In genomic region chr6:7165002-7165735, GRCh38 we compare ENCODE assay signal across 11 cellular contexts. TPM values are rescaled to one million over a fixed set of nuclear protein-coding genes. Genes with fewer than 3 reads are reported as not detected.
A peak's percentile ranks its signal among the peaks of the same experiment; 100 is the strongest.
DNase-seq lines count a peak whose midpoint lies in the region; ATAC-seq and TF ChIP-seq lines count a peak whose summit lies in the region.
"Had no signal": no experiment of that assay in that cellular context is flagged by ENCODE, and none has a peak within 500 bp of the region (broad histone marks: within the 10 kb centered on the region; RNA-seq: fewer than 3 reads in every experiment).

No MANE protein-coding gene starts in this region.

- POLR2A ChIA-PET in A673 (lab: Charles Lee; ENCODE audit: low non-redundant PET) = interaction anchor here (0.6 kb wide), 1 partner anchor 121 kb away, joined by 3 read pairs; no protein-coding TSS in a partner anchor

- H3K9me3 ChIP-seq in A673 (ENCODE audit: low read depth, low read length, poor library complexity, severe bottlenecking) (no peaks in the 10 kb centered on the region), HUES48 (ENCODE audit: control insufficient read depth, insufficient read depth, low read length) (no peaks in the 10 kb centered on the region), mucosa of rectum (ENCODE audit: control insufficient read depth in 2 of 2, low read length in 2 of 2) (no peaks in the 10 kb centered on the region)
- H3K9me3 ChIP-seq: HAP-1 had no signal

- intact Hi-C loops in A673 (cut with micrococcal nuclease; ENCODE audit: unreplicated experiment) = no loop called here

- H3K4me3 ChIP-seq in A673 (ENCODE audit: low read depth, low read length, poor library complexity, severe bottlenecking) (no peak overlapping the region), HUES48 (ENCODE audit: low read depth, low read length) (no peak overlapping the region), choroid plexus epithelial cell (ENCODE audit: low read depth, low read length) (no peak overlapping the region), mucosa of rectum (ENCODE audit: low read length in 2 of 2) (no peak overlapping the region)
- H3K4me3 ChIP-seq: HAP-1 had no signal

- no peak overlapping the region for H3K9ac ChIP-seq in HUES48 (ENCODE audit: low read depth, low read length)
- no peak overlapping the region for H3K9ac ChIP-seq in mucosa of rectum (ENCODE audit: low read depth in 1 of 2, low read length in 2 of 2)

- CTCF ChIA-PET in A673 (lab: Charles Lee) = no interaction called here

- no TSS peak for BruUV-seq in A673 (replicated peaks; lab: Mats Ljungman, UMichigan)

- no peak for DNase-seq in A673 (ENCODE audit: low spot score)
- DNase-seq in choroid plexus epithelial cell (ENCODE audit: low read depth) = peak; percentile 87
- DNase-seq in NCI-H1694 treated with DMSO at 0.1 percent for 48 hours (lab: John Stamatoyannopoulos, UW) = no peak
- no peak for DNase-seq in NCI-H2081 treated with DMSO at 0.1 percent for 48 hours (lab: John Stamatoyannopoulos, UW)
- DNase-seq: activated effector memory CD4-positive, alpha-beta T cell treated with anti-CD3 and anti-CD28 coated beads, Interleukin-2, amount 50 U/mL, for 16 hours; substantia nigra had no signal

- TF ChIP-seq CTCF in A673 (conservative IDR thresholded peaks at IDR 0.05; ENCODE audit: low read depth, low read length) (no peak), choroid plexus epithelial cell (conservative IDR thresholded peaks at IDR 0.05; ENCODE audit: low read depth, low read length) (peak; percentile 2)

- H3K36me3 ChIP-seq in A673 (ENCODE audit: insufficient read depth, low read length, poor library complexity, severe bottlenecking) = no peaks in the 10 kb centered on the region
- H3K36me3 ChIP-seq in HUES48 (ENCODE audit: control insufficient read depth, insufficient read depth, low read length) = no peaks in the 10 kb centered on the region
- H3K36me3 ChIP-seq in mucosa of rectum (ENCODE audit: control insufficient read depth in 2 of 2, insufficient read depth in 2 of 2, low read length in 2 of 2) = peaks cover 0 to 2% of the 10 kb centered on the region in 2 donors
- H3K36me3 ChIP-seq: HAP-1 had no signal

- H3K4me1 ChIP-seq in A673 (ENCODE audit: insufficient read depth, low read length, poor library complexity, severe bottlenecking) = peaks cover 72% of the 10 kb centered on the region
- H3K4me1 ChIP-seq in HUES48 (ENCODE audit: control insufficient read depth, insufficient read depth, low read length) = peaks cover 45% of the 10 kb centered on the region
- H3K4me1 ChIP-seq in mucosa of rectum (ENCODE audit: control insufficient read depth in 2 of 2, insufficient read depth in 2 of 2, low read length in 2 of 2) = peaks cover 60 to 78% of the 10 kb centered on the region in 2 donors

- peak overlapping the region; percentile 70 for H3K27ac ChIP-seq in A673 (ENCODE audit: low read depth, low read length, poor library complexity, severe bottlenecking)
- H3K27ac ChIP-seq in HUES48 (ENCODE audit: low read depth, low read length) = peak overlapping the region; percentile 31
- peak overlapping the region; percentile 56 to 71 for H3K27ac ChIP-seq in mucosa of rectum (ENCODE audit: low read depth in 2 of 2, low read length in 2 of 2)

- H3K27me3 ChIP-seq in A673 (replicated peaks; ENCODE audit: insufficient read depth, low read depth, low read length, poor library complexity) = no peaks in the 10 kb centered on the region
- H3K27me3 ChIP-seq in HUES48 (ENCODE audit: control insufficient read depth, insufficient read depth, low read length) = no peaks in the 10 kb centered on the region
- no peaks in the 10 kb centered on the region for H3K27me3 ChIP-seq in mucosa of rectum (ENCODE audit: control insufficient read depth in 2 of 2, insufficient read depth in 2 of 2, low read length in 2 of 2)

- no peak for ATAC-seq in HG03565 (IDR thresholded peaks at IDR 0.05; ENCODE audit: unreplicated experiment)
- no peak for ATAC-seq in HG03039 (IDR thresholded peaks at IDR 0.05; ENCODE audit: unreplicated experiment)

RNA-seq across cellular contexts. Expression of gene RREB1, which starts 57.4 kb away (rescaled TPM):
- total RNA-seq in A673 (2021) = 55.5 and 61.6 TPM in 2 replicates
